28 cellular contexts compared by ENCODE assay signal in the genomic region with DNA sequence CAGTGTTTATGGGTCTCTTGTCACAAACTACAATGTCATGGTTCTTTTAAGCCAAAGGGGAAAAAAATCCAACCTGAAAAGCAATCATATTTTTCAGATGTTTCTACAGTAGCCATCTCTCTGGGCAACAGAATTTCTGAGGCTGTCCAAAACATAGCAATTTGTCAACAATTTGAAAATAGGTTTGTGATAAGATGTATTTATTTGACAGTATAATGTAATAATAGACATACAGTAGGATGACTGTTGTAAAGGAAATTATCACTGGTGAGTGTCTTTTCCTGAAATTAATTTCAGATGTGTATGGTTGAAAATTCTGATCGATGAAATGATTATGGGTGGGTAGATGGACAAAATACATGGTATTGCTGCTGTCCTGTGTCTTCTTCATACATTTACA.
"Had no signal": no experiment of that assay in that cellular context is flagged by ENCODE, and none has a peak within 500 bp of the region (broad histone marks: within the 10 kb centered on the region; RNA-seq: fewer than 3 reads in every experiment).

No MANE protein-coding gene starts in this region.

- H3K4me3 ChIP-seq: colonic mucosa, coronary artery, dorsolateral prefrontal cortex, esophagus muscularis mucosa, esophagus squamous epithelium, gastrocnemius medialis, gastroesophageal sphincter, heart left ventricle, heart right ventricle, hepatocyte had no signal

- H3K27ac ChIP-seq: colonic mucosa, coronary artery, dorsolateral prefrontal cortex, epithelial cell of prostate, esophagus muscularis mucosa, esophagus squamous epithelium, foreskin keratinocyte, gastrocnemius medialis, gastroesophageal sphincter, heart left ventricle, heart right ventricle, hepatocyte had no signal

- DNase-seq: colonic mucosa; cortex of kidney; dermis blood vessel endothelial cell; dorsolateral prefrontal cortex; effector CD4-positive, alpha-beta T cell; effector CD8-positive, alpha-beta T cell; effector memory CD4-positive, alpha-beta T cell; effector memory CD8-positive, alpha-beta T cell; endodermal cell; erythroblast; esophagus squamous epithelium; foreskin fibroblast; foreskin keratinocyte; foreskin melanocyte; gastrocnemius medialis; glutamatergic neuron; head of caudate nucleus; heart left ventricle; heart right ventricle had no signal

- FAIRE-seq: endometrium, endothelial cell of umbilical vein, frontal cortex had no signal

- ATAC-seq: effector memory CD8-positive, alpha-beta T cell; esophagus mucosa; foreskin keratinocyte; gastrocnemius medialis; gastroesophageal sphincter; heart left ventricle; heart right ventricle had no signal

- H3K9me3 ChIP-seq: colonic mucosa, esophagus squamous epithelium, gastrocnemius medialis, gastroesophageal sphincter had no signal

- H3K4me2 ChIP-seq: hepatocyte had no signal

- H3K36me3 ChIP-seq: colonic mucosa, esophagus muscularis mucosa, esophagus squamous epithelium, gastrocnemius medialis, gastroesophageal sphincter, heart left ventricle, heart right ventricle had no signal

- H2AFZ ChIP-seq: hepatocyte had no signal

- H3K4me1 ChIP-seq: colonic mucosa, esophagus muscularis mucosa, esophagus squamous epithelium, foreskin keratinocyte, gastrocnemius medialis, gastroesophageal sphincter, heart left ventricle, heart right ventricle had no signal

- H3K27me3 ChIP-seq: colonic mucosa, dorsolateral prefrontal cortex, esophagus muscularis mucosa, esophagus squamous epithelium, foreskin keratinocyte, gastrocnemius medialis, gastroesophageal sphincter, heart left ventricle, heart right ventricle, hepatocyte had no signal

- H3K79me2 ChIP-seq: hepatocyte had no signal
